ENCODE assay signal across 8 cellular contexts in the genomic region with DNA sequence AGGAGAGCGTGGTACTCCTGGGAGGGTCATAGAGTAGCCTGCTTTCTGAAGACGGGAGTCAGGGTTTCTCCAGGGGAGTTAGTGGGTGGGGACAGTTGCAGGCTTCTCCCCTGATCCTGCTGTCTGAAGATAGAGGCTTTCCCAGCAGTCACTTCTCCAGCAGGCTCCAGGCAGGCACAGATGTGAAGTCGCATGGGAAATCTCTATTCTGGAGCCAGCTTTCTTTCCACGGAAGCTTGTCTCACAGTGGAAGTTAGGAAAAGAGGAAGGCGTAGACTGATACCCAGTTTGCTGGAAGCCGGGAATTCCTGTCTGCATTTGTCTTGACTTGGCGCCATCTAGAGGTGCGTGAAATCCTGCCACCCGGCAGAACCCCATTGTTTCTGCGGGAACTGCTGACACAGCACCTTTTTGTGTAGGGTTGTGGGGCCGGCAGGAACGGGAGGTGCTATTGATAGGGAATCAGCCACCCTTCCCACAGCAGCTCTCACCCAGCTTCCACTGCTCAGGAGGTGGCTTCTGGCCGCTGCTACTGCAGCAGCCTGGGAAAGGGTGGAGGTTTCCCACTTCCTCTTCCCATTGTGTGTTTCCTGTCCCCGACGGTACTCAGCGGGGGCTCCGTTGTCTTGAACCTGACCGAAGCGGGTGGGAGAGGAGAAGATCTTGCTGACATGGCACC. TPM values are rescaled to one million over a fixed set of nuclear protein-coding genes. Genes with fewer than 3 reads are reported as not detected.
DNase-seq lines count a peak whose midpoint lies in the region; ATAC-seq, FAIRE-seq and TF ChIP-seq lines count a peak whose summit lies in the region.

No MANE protein-coding gene starts in this region.

- no peak for TF ChIP-seq POLR2A in GM12878 (IDR thresholded peaks at IDR 0.05; ENCODE audit: low read depth, low read length)
- no peak for TF ChIP-seq POLR2A in gastrocnemius medialis (IDR thresholded peaks at IDR 0.05)

- 23% methylated on average over 19 of the region's 19 CpGs for WGBS in GM12878 (ENCODE audit: insufficient coverage, insufficient replicate concordance, low lambda C conversion rate, missing lambda C conversion rate)

- no peak overlapping the region for H2AFZ ChIP-seq in GM12878 (ENCODE audit: control insufficient read depth, low read depth, low read length)

- H3K79me2 ChIP-seq in GM12878 (ENCODE audit: control insufficient read depth, insufficient read depth, low read length), result no peaks in the 10 kb centered on the region

- RAD21 ChIA-PET in GM12878 (lab: Charles Lee; ENCODE audit: unreplicated experiment), result interaction anchor here (0.6 to 1.9 kb wide), 8 partner anchors 48 to 233 kb away, joined by 3 to 14 read pairs (median 4); no protein-coding TSS in a partner anchor

- CTCF ChIA-PET in GM12878 (lab: Yijun Ruan, JAX), result interaction anchor here (0.7 to 4.7 kb wide), 23 partner anchors 10 to 253 kb away, joined by 3 to 53 read pairs (median 5); no protein-coding TSS in a partner anchor

- H3K4me1 ChIP-seq in GM12878 (ENCODE audit: control insufficient read depth, insufficient read depth, low read length), result peaks cover 10% of the 10 kb centered on the region
- H3K4me1 ChIP-seq in gastrocnemius medialis, result peaks cover 19 to 22% of the 10 kb centered on the region in 2 donors

- ATAC-seq in GM12878 (peak; percentile 83), gastrocnemius medialis (peak; percentile 88), HG02970 (IDR thresholded peaks at IDR 0.05; ENCODE audit: low FRiP score, unreplicated experiment) (no peak), GM21737 (IDR thresholded peaks at IDR 0.05; ENCODE audit: unreplicated experiment) (no peak)

- peak; percentile 89 for FAIRE-seq in GM12878 (lab: Jason Lieb, UNC)

- no peaks in the 10 kb centered on the region for H3K27me3 ChIP-seq in GM12878 (replicated peaks in 1 of 2; ENCODE audit: control insufficient read depth in 2 of 2, insufficient read depth in 2 of 2, low read length in 1 of 2)
- no peaks in the 10 kb centered on the region for H3K27me3 ChIP-seq in gastrocnemius medialis

- SMC1A ChIA-PET in GM12878 (lab: Charles Lee; ENCODE audit: uncharacterized antibody, unreplicated experiment), result interaction anchor here (1.0 to 3.7 kb wide), 7 partner anchors 11 to 159 kb away, joined by 3 to 33 read pairs (median 3); no protein-coding TSS in a partner anchor

- H3K4me3 ChIP-seq in GM12878, result no peak overlapping the region
- H3K4me3 ChIP-seq in gastrocnemius medialis, result no peak overlapping the region

- no TSS peak for BruUV-seq in GM12878 (replicated peaks; lab: Mats Ljungman, UMichigan)

- TF ChIP-seq RAD21 in GM12878 (IDR thresholded peaks at IDR 0.05; ENCODE audit: insufficient read depth, low read depth, low read length), result peak; percentile 87

- H3K9me3 ChIP-seq in GM12878 (replicated peaks; ENCODE audit: control insufficient read depth, insufficient read depth, low read length) (no peaks in the 10 kb centered on the region), gastrocnemius medialis (no peaks in the 10 kb centered on the region)

- no peaks in the 10 kb centered on the region for H4K20me1 ChIP-seq in GM12878 (ENCODE audit: control insufficient read depth, insufficient read depth)

- no peak overlapping the region; the same call in 1 of the 2 replicates for H3K27ac ChIP-seq in GM12878 (ENCODE audit: control insufficient read depth, insufficient read depth)
- H3K27ac ChIP-seq in gastrocnemius medialis, result peak overlapping the region; percentile 69 to 71 (median 70)

- H3K36me3 ChIP-seq in GM12878 (ENCODE audit: control insufficient read depth in 2 of 2, insufficient read depth in 2 of 2, low read length in 1 of 2) (peaks cover 22 to 28% of the 10 kb centered on the region in 2 experiments), gastrocnemius medialis (no peaks in the 10 kb centered on the region)

- DNase-seq in GDM1 (lab: John Stamatoyannopoulos, UW) (peak; percentile 9), NCI-H1694 (lab: John Stamatoyannopoulos, UW) (peak; percentile 56), T1000 (lab: John Stamatoyannopoulos, UW) (peak; percentile 60), GM12878 (ENCODE audit: low read depth, low spot score) (peak; percentile 21), hypothalamus (lab: John Stamatoyannopoulos, UW) (peak; percentile 25 to 87 (median 69)), gastrocnemius medialis (peak; percentile 74 to 81)

- H3K4me2 ChIP-seq in GM12878 (ENCODE audit: control insufficient read depth, insufficient read depth), result no peak overlapping the region

- TF ChIP-seq CTCF in GM12878 (IDR thresholded peaks at IDR 0.05 in 2 of 3, conservative IDR thresholded peaks at IDR 0.05 in 1 of 3; ENCODE audit: control insufficient read depth in 2 of 3, extremely low read depth in 1 of 3, insufficient read depth in 1 of 3, low read depth in 3 of 3, low read length in 3 of 3) (peak; percentile 72 to 96 (median 77)), gastrocnemius medialis (IDR thresholded peaks at IDR 0.05 in 4 of 5, conservative IDR thresholded peaks at IDR 0.05 in 1 of 5) (peak; percentile 70 to 87 (median 84))

- TF ChIP-seq EP300 in GM12878 (IDR thresholded peaks at IDR 0.05; ENCODE audit: borderline replicate concordance in 1 of 2, control insufficient read depth in 1 of 2, low read depth in 2 of 2, low read length in 2 of 2), result no peak

- intact Hi-C loops in GM12878 (cut with micrococcal nuclease; ENCODE audit: unreplicated experiment) (loop anchor here (1.0 kb wide), 2 partner anchors 135 to 234 kb away; no protein-coding TSS in a partner anchor), gastrocnemius medialis (cut with DNase I; ENCODE audit: low total_unique reads) (loop anchor here (1.0 to 5.0 kb wide), 2 partner anchors 135 to 244 kb away; a partner anchor contains a TSS)

- in situ Hi-C loops in GM12878 (cut with MboI), result no loop called here
- in situ Hi-C loops in gastrocnemius medialis (cut with MboI; ENCODE audit: low sequenced_read_pairs in 4 of 4), result loop anchor here (5.0 to 25.0 kb wide), 2 partner anchors 134 to 229 kb away; no protein-coding TSS in a partner anchor

- POLR2A ChIA-PET in GM12878 (lab: Charles Lee), result interaction anchor here (0.5 to 0.6 kb wide), 2 partner anchors 51 to 151 kb away, joined by 3 read pairs; no protein-coding TSS in a partner anchor

- no peak overlapping the region for H3K9ac ChIP-seq in GM12878 (ENCODE audit: control insufficient read depth, insufficient read depth, low read length)

TF ChIP-seq in GM12878, 131 proteins besides CTCF, POLR2A, EP300 and RAD21 (continues in another document):
- no peak for TF ChIP-seq GATAD2B (conservative IDR thresholded peaks at IDR 0.05; ENCODE audit: low read depth)
- TF ChIP-seq FOXK2 (IDR thresholded peaks at IDR 0.05), result no peak
- TF ChIP-seq BACH1 (IDR thresholded peaks at IDR 0.05; ENCODE audit: borderline replicate concordance), result 0 out of 2 replicates have a peak, but pooled peaks have one; percentile 37
- TF ChIP-seq KAT2A (conservative IDR thresholded peaks at IDR 0.05; ENCODE audit: control insufficient read depth, low read depth, low read length), result no peak
- TF ChIP-seq RBBP5 (conservative IDR thresholded peaks at IDR 0.05), result no peak
- no peak; the same call in 1 of the 2 replicates for TF ChIP-seq LARP7 (IDR thresholded peaks at IDR 0.05)

RNA-seq across cellular contexts. Expression of a gene that starts 28.5 kb away (rescaled TPM):
- 0.78 TPM in 1 of 2 replicates, not detected in the other for total RNA-seq in GM12878 (2013; cell fraction: nucleolus; rRNA removed)
- 0.17 TPM in 1 of 2 replicates, not detected in the other for total RNA-seq in GM12878 (2014; rRNA removed)
- total RNA-seq in GM12878 (2014; rRNA removed; fragmentation: Illumina TruSeq; extraction: Trizol), result not detected in 2 replicates
- 0.45 and 0.72 TPM in 2 replicates for total RNA-seq in GM12878 (2021)
- 0.28 TPM for polyA plus RNA-seq in GM12878 (2011; ENCODE audit: low read depth)
- 0.14 TPM in 1 of 2 replicates, not detected in the other for polyA plus RNA-seq in GM12878 (2011; rRNA removed)
- polyA plus RNA-seq in GM12878 (2011; cell fraction: cytosol; rRNA removed), result 0.42 and 1.7 TPM in 2 replicates
- 0.96 and 1.0 TPM in 2 replicates for polyA plus RNA-seq in GM12878 (2011; cell fraction: nucleus; rRNA removed)
- polyA plus RNA-seq in GM12878 (2012), result 0.65 and 1.4 TPM in 2 replicates
- 0.18 TPM in 1 of 2 replicates, not detected in the other for polyA plus RNA-seq in GM12878 (2014; fragmentation: Illumina TruSeq; extraction: Trizol)
- not detected for polyA plus RNA-seq in GM12878 (2014; fragmentation: Nextera tagmentation; extraction: Ambion mirVana)
- 0.51 and 0.88 TPM in 2 replicates for polyA plus RNA-seq in GM12878 (2014; rRNA removed)
- polyA plus RNA-seq in GM12878 (2016; fragmentation: Nextera tagmentation; extraction: Ambion mirVana), result under 1 TPM; 0.28 to 0.49 TPM
- polyA minus RNA-seq in GM12878 (2011; rRNA and poly(A)+ RNA removed), result 0.31 TPM in 1 of 2 replicates, not detected in the other
- polyA minus RNA-seq in GM12878 (2011; cell fraction: cytosol; rRNA and poly(A)+ RNA removed), result not detected in 2 replicates
- not detected in 2 replicates for polyA minus RNA-seq in GM12878 (2011; cell fraction: nucleus; rRNA and poly(A)+ RNA removed)
- total RNA-seq in gastrocnemius medialis, result 1 to 10 TPM in 1 of 4 donors, under 1 TPM in 1, not detected in 2; 0.61 to 1.1 TPM

RNA-seq across cellular contexts. Expression of a gene that starts 57.3 kb away (rescaled TPM):
- 1.7 and 2.8 TPM in 2 replicates for total RNA-seq in GM12878 (2013; cell fraction: nucleolus; rRNA removed)
- total RNA-seq in GM12878 (2014; rRNA removed) (77.3 and 83.3 TPM in 2 replicates), GM12878 (2014; rRNA removed; fragmentation: Illumina TruSeq; extraction: Trizol) (2.0 and 2.4 TPM in 2 replicates), GM12878 (2021) (61.8 and 63.4 TPM in 2 replicates), gastrocnemius medialis (10 to 100 TPM; 46.3 to 94.7 (median 71.5) TPM)
- polyA plus RNA-seq in GM12878 (2011; ENCODE audit: low read depth), result 3.7 TPM
- polyA plus RNA-seq in GM12878 (2011; rRNA removed) (4.2 and 15.2 TPM in 2 replicates), GM12878 (2014; fragmentation: Illumina TruSeq; extraction: Trizol) (0.21 TPM in 1 of 2 replicates, not detected in the other), GM12878 (2014; fragmentation: Nextera tagmentation; extraction: Ambion mirVana) (under 1 TPM in 1 of 2 experiments, not detected in 1; 0.71 TPM), GM12878 (2014; rRNA removed) (78.5 and 94.8 TPM in 2 replicates), GM12878 (2016; fragmentation: Nextera tagmentation; extraction: Ambion mirVana) (100 to 1,000 TPM; 138 to 147 TPM)
- polyA plus RNA-seq in GM12878 (2011; cell fraction: cytosol; rRNA removed), result 47.8 and 76.9 TPM in 2 replicates
- 28.3 and 29.1 TPM in 2 replicates for polyA plus RNA-seq in GM12878 (2011; cell fraction: nucleus; rRNA removed)
- 27.5 and 29.0 TPM in 2 replicates for polyA plus RNA-seq in GM12878 (2012)
- polyA minus RNA-seq in GM12878 (2011; rRNA and poly(A)+ RNA removed), result 2.4 and 3.6 TPM in 2 replicates
- 8.8 and 9.9 TPM in 2 replicates for polyA minus RNA-seq in GM12878 (2011; cell fraction: cytosol; rRNA and poly(A)+ RNA removed)
- polyA minus RNA-seq in GM12878 (2011; cell fraction: nucleus; rRNA and poly(A)+ RNA removed), result 4.5 and 10.5 TPM in 2 replicates

Comparison
In these comparisons a context has a peak if more than half of its experiments do, and no peak if none do; other contexts are left out.
1. DNase-seq: peak in every context shown above with its lines; median percentile 78 in gastrocnemius medialis; 69 in hypothalamus; 60 in T1000; 56 in NCI-H1694; 21 in GM12878; 9 in GDM1.
2. ATAC-seq: peak in GM12878 (single experiment) and gastrocnemius medialis (2 of 2); none in HG02970 (single experiment) and GM21737 (single experiment).